Comparison of ENCODE assay signal across 12 cellular contexts in the genomic region with DNA sequence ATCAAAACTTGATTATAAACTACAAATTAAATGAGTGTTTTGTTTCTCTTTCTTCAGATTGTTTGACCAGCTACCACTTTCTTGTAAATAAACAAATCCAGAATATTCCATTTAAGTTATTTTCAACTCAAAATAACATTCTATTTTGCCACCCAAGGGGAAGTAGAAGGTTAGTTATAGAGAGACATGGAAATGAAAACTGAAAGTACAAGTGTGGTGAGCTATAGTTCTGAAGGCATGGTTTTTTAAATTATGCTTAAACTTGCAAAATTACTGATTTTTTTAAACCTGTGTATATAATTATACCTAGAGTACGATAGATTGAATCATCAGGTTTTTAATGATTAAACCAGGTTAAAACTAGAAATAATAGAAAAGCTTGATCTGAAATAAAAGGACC.
DNase-seq lines count a peak whose midpoint lies in the region; ATAC-seq, FAIRE-seq and TF ChIP-seq lines count a peak whose summit lies in the region.
"Had no signal": no experiment of that assay in that cellular context is flagged by ENCODE, and none has a peak within 500 bp of the region (broad histone marks: within the 10 kb centered on the region; RNA-seq: fewer than 3 reads in every experiment).

No MANE protein-coding gene starts in this region.

- TF ChIP-seq CTCF in DND-41 (IDR thresholded peaks at IDR 0.05; ENCODE audit: borderline replicate concordance, extremely low read depth, low read length, poor library complexity, severe bottlenecking) (no peak), astrocyte (IDR thresholded peaks at IDR 0.05; ENCODE audit: insufficient read depth, low read depth, low read length) (no peak), BE2C (IDR thresholded peaks at IDR 0.05; ENCODE audit: low read depth, low read length) (no peak)

- FAIRE-seq in astrocyte (lab: Jason Lieb, UNC), result peak; percentile 5

- H3K27ac ChIP-seq in DND-41 (ENCODE audit: low read length) (peak overlapping the region; percentile 36), astrocyte (ENCODE audit: low read depth, low read length) (no peak overlapping the region)
- H3K27ac ChIP-seq: RWPE1 had no signal

- H3K27ac Mint-ChIP-seq in astrocyte (ENCODE audit: unreplicated experiment), result no peak overlapping the region
- H3K27ac Mint-ChIP-seq in stimulated activated naive B cell treated with anti-CD40 and anti-IgM and Interleukin-4, amounts not matched to agents 10 μg/mL and 1 μg/mL and 100 μg/mL, for 72 hours, result no peak overlapping the region
- no peak overlapping the region for H3K27ac Mint-ChIP-seq in activated CD4-positive, alpha-beta memory T cell treated with anti-CD3 and anti-CD28 coated beads, Interleukin-2, amount 10 ng/mL, durations not matched to agents 7 days and 5 days
- H3K27ac Mint-ChIP-seq: activated T-cell treated with anti-CD3 and anti-CD28 coated beads, Interleukin-2, amount 50 U/mL, for 72 hours had no signal

- H3K79me2 ChIP-seq in DND-41 (ENCODE audit: insufficient read depth, low read length) (no peaks in the 10 kb centered on the region), astrocyte (ENCODE audit: insufficient read depth, low read length) (no peaks in the 10 kb centered on the region)

- H3K27me3 Mint-ChIP-seq in astrocyte (ENCODE audit: low read depth, unreplicated experiment), result no peaks in the 10 kb centered on the region
- no peaks in the 10 kb centered on the region for H3K27me3 Mint-ChIP-seq in stimulated activated naive B cell treated with anti-CD40 and anti-IgM and Interleukin-4, amounts not matched to agents 10 μg/mL and 1 μg/mL and 100 μg/mL, for 72 hours
- H3K27me3 Mint-ChIP-seq in activated CD4-positive, alpha-beta memory T cell treated with anti-CD3 and anti-CD28 coated beads, Interleukin-2, amount 10 ng/mL, durations not matched to agents 7 days and 5 days, result no peaks in the 10 kb centered on the region

- H2AFZ ChIP-seq in DND-41 (ENCODE audit: low read depth, low read length) (peak overlapping the region; percentile 67), astrocyte (ENCODE audit: low read depth, low read length) (no peak overlapping the region)

- H3K4me1 Mint-ChIP-seq in astrocyte (ENCODE audit: low read depth, unreplicated experiment), result peaks cover 16% of the 10 kb centered on the region
- H3K4me1 Mint-ChIP-seq in stimulated activated naive B cell treated with anti-CD40 and anti-IgM and Interleukin-4, amounts not matched to agents 10 μg/mL and 1 μg/mL and 100 μg/mL, for 72 hours, result peaks cover 4 to 6% of the 10 kb centered on the region in 2 donors
- peaks cover 14% of the 10 kb centered on the region for H3K4me1 Mint-ChIP-seq in activated CD4-positive, alpha-beta memory T cell treated with anti-CD3 and anti-CD28 coated beads, Interleukin-2, amount 10 ng/mL, durations not matched to agents 7 days and 5 days

- H3K4me3 ChIP-seq in DND-41 (ENCODE audit: low read depth in 1 of 2, low read length in 2 of 2) (peak overlapping the region in 1 of 2 experiments; percentile 8; a peak in 1 of 4 replicates), astrocyte (ENCODE audit: insufficient read depth, low read depth, low read length) (no peak overlapping the region), BE2C (ENCODE audit: low read depth, low read length) (no peak overlapping the region)

- H4K20me1 ChIP-seq in DND-41 (ENCODE audit: insufficient read depth, low read length) (no peaks in the 10 kb centered on the region), astrocyte (ENCODE audit: insufficient read depth, low read length) (no peaks in the 10 kb centered on the region)

- H3K36me3 Mint-ChIP-seq in astrocyte (ENCODE audit: low read depth, unreplicated experiment), result no peaks in the 10 kb centered on the region
- H3K36me3 Mint-ChIP-seq in stimulated activated naive B cell treated with anti-CD40 and anti-IgM and Interleukin-4, amounts not matched to agents 10 μg/mL and 1 μg/mL and 100 μg/mL, for 72 hours, result no peaks in the 10 kb centered on the region
- H3K36me3 Mint-ChIP-seq in activated CD4-positive, alpha-beta memory T cell treated with anti-CD3 and anti-CD28 coated beads, Interleukin-2, amount 10 ng/mL, durations not matched to agents 7 days and 5 days (ENCODE audit: low read depth), result no peaks in the 10 kb centered on the region

- CTCF ChIA-PET in activated CD4-positive, alpha-beta memory T cell treated with anti-CD3 and anti-CD28 coated beads, Interleukin-2, amount 10 ng/mL, durations not matched to agents 7 days and 5 days (lab: Charles Lee), result no interaction called here

- DNase-seq in DND-41 (no peak), astrocyte (ENCODE audit: low read depth) (no peak), BE2C (no peak), G401 (ENCODE audit: low spot score) (no peak)
- DNase-seq in stimulated activated naive B cell treated with anti-CD40 and anti-IgM and Interleukin-4, amounts not matched to agents 10 μg/mL and 1 μg/mL and 100 μg/mL, for 72 hours, result no peak
- DNase-seq in activated CD4-positive, alpha-beta memory T cell treated with anti-CD3 and anti-CD28 coated beads, Interleukin-2, amount 10 ng/mL, durations not matched to agents 7 days and 5 days, result no peak
- DNase-seq: activated T-cell treated with anti-CD3 and anti-CD28 coated beads, Interleukin-2, amount 50 U/mL, for 72 hours; DMS53; midbrain had no signal

- H3K9me3 ChIP-seq in DND-41 (ENCODE audit: insufficient read depth, low read length, severe bottlenecking) (no peaks in the 10 kb centered on the region), astrocyte (ENCODE audit: insufficient read depth, low read depth, low read length) (no peaks in the 10 kb centered on the region), BE2C (no peaks in the 10 kb centered on the region)

- H3K36me3 ChIP-seq in DND-41 (ENCODE audit: insufficient read depth, low read length) (no peaks in the 10 kb centered on the region), astrocyte (ENCODE audit: insufficient read depth, low read length) (no peaks in the 10 kb centered on the region), BE2C (no peaks in the 10 kb centered on the region)

- peaks cover 20% of the 10 kb centered on the region for H3K4me1 ChIP-seq in DND-41 (ENCODE audit: insufficient read depth, low read length)
- H3K4me1 ChIP-seq in astrocyte (ENCODE audit: insufficient read depth, low read length), result no peaks in the 10 kb centered on the region
- H3K4me1 ChIP-seq in BE2C, result no peaks in the 10 kb centered on the region

- no peaks in the 10 kb centered on the region for H3K9me3 Mint-ChIP-seq in astrocyte (ENCODE audit: unreplicated experiment)
- peaks cover 2 to 4% of the 10 kb centered on the region in 2 donors for H3K9me3 Mint-ChIP-seq in stimulated activated naive B cell treated with anti-CD40 and anti-IgM and Interleukin-4, amounts not matched to agents 10 μg/mL and 1 μg/mL and 100 μg/mL, for 72 hours
- no peaks in the 10 kb centered on the region for H3K9me3 Mint-ChIP-seq in activated CD4-positive, alpha-beta memory T cell treated with anti-CD3 and anti-CD28 coated beads, Interleukin-2, amount 10 ng/mL, durations not matched to agents 7 days and 5 days
- H3K9me3 Mint-ChIP-seq: activated T-cell treated with anti-CD3 and anti-CD28 coated beads, Interleukin-2, amount 50 U/mL, for 72 hours had no signal

- in situ Hi-C loops in G401 (cut with HindIII; ENCODE audit: low sequenced_read_pairs), result no loop called here

- H3K27me3 ChIP-seq in DND-41 (ENCODE audit: insufficient read depth, low read length, poor library complexity) (no peaks in the 10 kb centered on the region), astrocyte (ENCODE audit: insufficient read depth, low read length) (no peaks in the 10 kb centered on the region), BE2C (no peaks in the 10 kb centered on the region)

- peak; percentile 81 for ATAC-seq in DND-41 (ENCODE audit: insufficient read depth, low read depth)
- peak; percentile 56 for ATAC-seq in GM19438 (IDR thresholded peaks at IDR 0.05; ENCODE audit: low read depth, unreplicated experiment)
- ATAC-seq in HG03064 (IDR thresholded peaks at IDR 0.05; ENCODE audit: low read depth, unreplicated experiment), result peak; percentile 64
- no peak for ATAC-seq in stimulated activated naive B cell treated with anti-CD40 and anti-IgM and Interleukin-4, amounts not matched to agents 10 μg/mL and 1 μg/mL and 100 μg/mL, for 72 hours (replicated peaks)
- ATAC-seq: activated T-cell treated with anti-CD3 and anti-CD28 coated beads, Interleukin-2, amount 50 U/mL, for 72 hours had no signal

- peak overlapping the region; percentile 1 for H3K9ac ChIP-seq in DND-41 (ENCODE audit: low read depth, low read length)
- no peak overlapping the region for H3K9ac ChIP-seq in astrocyte (ENCODE audit: low read length)

- H3K4me2 ChIP-seq in DND-41 (ENCODE audit: insufficient read depth, low read length) (peak overlapping the region; percentile 47), astrocyte (ENCODE audit: low read length) (no peak overlapping the region)

- POLR2A ChIA-PET in activated CD4-positive, alpha-beta memory T cell treated with anti-CD3 and anti-CD28 coated beads, Interleukin-2, amount 10 ng/mL, durations not matched to agents 7 days and 5 days (lab: Charles Lee), result no interaction called here

- H3K4me3 Mint-ChIP-seq in astrocyte (ENCODE audit: unreplicated experiment), result no peak overlapping the region
- no peak overlapping the region for H3K4me3 Mint-ChIP-seq in stimulated activated naive B cell treated with anti-CD40 and anti-IgM and Interleukin-4, amounts not matched to agents 10 μg/mL and 1 μg/mL and 100 μg/mL, for 72 hours
- no peak overlapping the region for H3K4me3 Mint-ChIP-seq in activated CD4-positive, alpha-beta memory T cell treated with anti-CD3 and anti-CD28 coated beads, Interleukin-2, amount 10 ng/mL, durations not matched to agents 7 days and 5 days
- H3K4me3 Mint-ChIP-seq: activated T-cell treated with anti-CD3 and anti-CD28 coated beads, Interleukin-2, amount 50 U/mL, for 72 hours had no signal

Comparison
In these comparisons a context has a peak if more than half of its experiments do, and no peak if none do; other contexts are left out.
1. ATAC-seq: peak in DND-41 (single experiment), GM19438 (single experiment) and HG03064 (single experiment); none in stimulated activated naive B cell treated with anti-CD40 and anti-IgM and Interleukin-4, amounts not matched to agents 10 μg/mL and 1 μg/mL and 100 μg/mL, for 72 hours (0 of 2).